In genomic region chr3:141368062-141368924, GRCh38 we compare ENCODE assay signal across 1 cellular context.
TF ChIP-seq lines count a peak whose summit lies in the region.

TSS of gene ZBTB38 (plus strand) at chr3:141368504. CDS start at chr3:141442389, 73,885 bp downstream.

TF ChIP-seq in HepG2, 621 proteins besides CTCF, POLR2A, EP300 and RAD21 (continued from another document and continues in another):
- TF ChIP-seq, protein P1, sequence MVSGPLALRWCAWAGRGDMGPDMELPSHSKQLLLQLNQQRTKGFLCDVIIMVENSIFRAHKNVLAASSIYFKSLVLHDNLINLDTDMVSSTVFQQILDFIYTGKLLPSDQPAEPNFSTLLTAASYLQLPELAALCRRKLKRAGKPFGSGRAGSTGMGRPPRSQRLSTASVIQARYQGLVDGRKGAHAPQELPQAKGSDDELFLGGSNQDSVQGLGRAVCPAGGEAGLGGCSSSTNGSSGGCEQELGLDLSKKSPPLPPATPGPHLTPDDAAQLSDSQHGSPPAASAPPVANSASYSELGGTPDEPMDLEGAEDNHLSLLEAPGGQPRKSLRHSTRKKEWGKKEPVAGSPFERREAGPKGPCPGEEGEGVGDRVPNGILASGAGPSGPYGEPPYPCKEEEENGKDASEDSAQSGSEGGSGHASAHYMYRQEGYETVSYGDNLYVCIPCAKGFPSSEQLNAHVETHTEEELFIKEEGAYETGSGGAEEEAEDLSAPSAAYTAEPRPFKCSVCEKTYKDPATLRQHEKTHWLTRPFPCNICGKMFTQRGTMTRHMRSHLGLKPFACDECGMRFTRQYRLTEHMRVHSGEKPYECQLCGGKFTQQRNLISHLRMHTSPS (CRISPR knock-in tag; IDR thresholded peaks at IDR 0.05; ENCODE audit: low read depth) = peak; percentile 75
- peak; percentile 59; the same call in 1 of the 2 replicates for TF ChIP-seq ZNF770 (CRISPR knock-in tag; IDR thresholded peaks at IDR 0.05)
- TF ChIP-seq SP140L (CRISPR knock-in tag; IDR thresholded peaks at IDR 0.05; ENCODE audit: borderline replicate concordance) = peak; percentile 74; the same call in 1 of the 2 replicates
- peak; percentile 44 for TF ChIP-seq NFYB (CRISPR knock-in tag; IDR thresholded peaks at IDR 0.05)
- TF ChIP-seq ZNF768 (CRISPR knock-in tag; IDR thresholded peaks at IDR 0.05) = peak; percentile 68; the same call in 1 of the 2 replicates
- peak; percentile 95 for TF ChIP-seq ZNF605 (CRISPR knock-in tag; IDR thresholded peaks at IDR 0.05)
- TF ChIP-seq SOX13 (IDR thresholded peaks at IDR 0.05) = peak; percentile 75
- TF ChIP-seq SOX13 (CRISPR knock-in tag; conservative IDR thresholded peaks at IDR 0.05 in 1 of 2, IDR thresholded peaks at IDR 0.05 in 1 of 2) = peak in 1 of 2 experiments; percentile 94; a peak in 2 of 4 replicates
- TF ChIP-seq ZNF225 (CRISPR knock-in tag; IDR thresholded peaks at IDR 0.05) = 0 out of 2 replicates have a peak, but pooled peaks have one; percentile 21
- peak; percentile 76; the same call in 1 of the 2 replicates for TF ChIP-seq ZNF691 (CRISPR knock-in tag; IDR thresholded peaks at IDR 0.05; ENCODE audit: borderline replicate concordance, low read depth)
- TF ChIP-seq ZNF44 (CRISPR knock-in tag; IDR thresholded peaks at IDR 0.05) = no peak
- TF ChIP-seq ZKSCAN5 (CRISPR knock-in tag; IDR thresholded peaks at IDR 0.05) = peak; percentile 84
- no peak for TF ChIP-seq ZNF775 (CRISPR knock-in tag; IDR thresholded peaks at IDR 0.05; ENCODE audit: borderline replicate concordance)
- 0 out of 2 replicates have a peak, but pooled peaks have one; percentile 26 for TF ChIP-seq ZNF337 (CRISPR knock-in tag; IDR thresholded peaks at IDR 0.05; ENCODE audit: borderline replicate concordance, low read depth)
- TF ChIP-seq, protein P2, sequence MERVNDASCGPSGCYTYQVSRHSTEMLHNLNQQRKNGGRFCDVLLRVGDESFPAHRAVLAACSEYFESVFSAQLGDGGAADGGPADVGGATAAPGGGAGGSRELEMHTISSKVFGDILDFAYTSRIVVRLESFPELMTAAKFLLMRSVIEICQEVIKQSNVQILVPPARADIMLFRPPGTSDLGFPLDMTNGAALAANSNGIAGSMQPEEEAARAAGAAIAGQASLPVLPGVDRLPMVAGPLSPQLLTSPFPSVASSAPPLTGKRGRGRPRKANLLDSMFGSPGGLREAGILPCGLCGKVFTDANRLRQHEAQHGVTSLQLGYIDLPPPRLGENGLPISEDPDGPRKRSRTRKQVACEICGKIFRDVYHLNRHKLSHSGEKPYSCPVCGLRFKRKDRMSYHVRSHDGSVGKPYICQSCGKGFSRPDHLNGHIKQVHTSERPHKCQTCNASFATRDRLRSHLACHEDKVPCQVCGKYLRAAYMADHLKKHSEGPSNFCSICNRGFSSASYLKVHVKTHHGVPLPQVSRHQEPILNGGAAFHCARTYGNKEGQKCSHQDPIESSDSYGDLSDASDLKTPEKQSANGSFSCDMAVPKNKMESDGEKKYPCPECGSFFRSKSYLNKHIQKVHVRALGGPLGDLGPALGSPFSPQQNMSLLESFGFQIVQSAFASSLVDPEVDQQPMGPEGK (CRISPR knock-in tag; IDR thresholded peaks at IDR 0.05) = peak; percentile 85
- TF ChIP-seq REST (IDR thresholded peaks at IDR 0.05; ENCODE audit: borderline replicate concordance in 1 of 2, low read depth in 1 of 2, low read length in 2 of 2) = peak in 1 of 2 experiments; percentile 61; a peak in 1 of 4 replicates
- no peak for TF ChIP-seq ZNF280D (CRISPR knock-in tag; IDR thresholded peaks at IDR 0.05)
- no peak for TF ChIP-seq CENPX (CRISPR knock-in tag; IDR thresholded peaks at IDR 0.05)
- TF ChIP-seq ZNF446 (CRISPR knock-in tag; IDR thresholded peaks at IDR 0.05) = no peak
- TF ChIP-seq ZBTB49 (CRISPR knock-in tag; IDR thresholded peaks at IDR 0.05; ENCODE audit: borderline replicate concordance) = no peak
- no peak for TF ChIP-seq NFIB (CRISPR knock-in tag; IDR thresholded peaks at IDR 0.05; ENCODE audit: borderline replicate concordance)
- peak; percentile 81 for TF ChIP-seq AHDC1 (CRISPR knock-in tag; IDR thresholded peaks at IDR 0.05; ENCODE audit: borderline replicate concordance)
- TF ChIP-seq NFATC3 (CRISPR knock-in tag; IDR thresholded peaks at IDR 0.05) = no peak
- peak; percentile 97 for TF ChIP-seq ZNF746 (CRISPR knock-in tag; IDR thresholded peaks at IDR 0.05)
- TF ChIP-seq GMEB1 (CRISPR knock-in tag; IDR thresholded peaks at IDR 0.05; ENCODE audit: borderline replicate concordance) = peak; percentile 35; the same call in 1 of the 2 replicates
- no peak for TF ChIP-seq NONO (IDR thresholded peaks at IDR 0.05)
- peak; percentile 64 for TF ChIP-seq NONO (CRISPR knock-in tag; conservative IDR thresholded peaks at IDR 0.05)
